In the genomic region with DNA sequence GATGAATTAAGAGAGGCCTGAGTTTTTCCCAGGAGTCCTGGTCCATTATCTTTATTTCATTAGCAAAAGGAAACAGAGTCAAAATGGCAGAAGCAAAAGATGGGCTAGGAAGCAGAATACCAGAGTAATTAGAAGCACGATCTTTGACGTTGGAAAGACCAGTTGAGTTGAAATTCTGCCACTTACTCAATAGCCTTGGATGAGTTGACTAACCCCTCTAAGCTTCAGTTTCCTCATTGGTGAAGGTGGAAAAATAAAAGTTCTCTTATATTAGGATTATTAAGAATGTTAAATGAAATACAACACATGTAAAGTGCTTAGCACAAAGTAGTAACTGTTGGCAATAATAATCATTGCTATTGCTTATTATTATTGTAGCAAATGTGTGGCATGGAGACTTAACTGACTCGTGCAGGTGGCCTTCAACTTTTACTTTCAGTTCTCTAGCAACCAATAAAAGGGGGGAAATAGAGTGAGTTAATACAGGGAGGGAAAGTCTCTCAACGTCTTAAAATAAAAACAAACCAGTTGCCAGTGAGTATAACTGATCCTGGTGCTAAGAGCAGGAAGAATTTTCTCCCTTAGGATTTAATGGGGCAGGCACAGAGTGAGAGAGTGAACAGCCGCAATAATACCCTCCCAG, we compare ENCODE assay signal across 8 cellular contexts. TPM values are rescaled to one million over a fixed set of nuclear protein-coding genes. Genes with fewer than 3 reads are reported as not detected.
DNase-seq lines count a peak whose midpoint lies in the region; ATAC-seq, FAIRE-seq and TF ChIP-seq lines count a peak whose summit lies in the region.
"Not testable (repeated sequence)": the region's sequence is repeated elsewhere in the genome, so short reads cannot be mapped to it uniquely, and the experiment has no call there.

No MANE protein-coding gene starts in this region.

- TF ChIP-seq POLR2A in GM12878 (IDR thresholded peaks at IDR 0.05; ENCODE audit: low read depth, low read length): not testable (repeated sequence)

- in situ Hi-C loops in GM12878 (cut with MboI): not testable (repeated sequence)

- not testable (repeated sequence) for H3F3A ChIP-seq in Loucy (ENCODE audit: low read depth)

- not testable (repeated sequence) for TF ChIP-seq CTCF in CD4-positive, alpha-beta T cell (IDR thresholded peaks at IDR 0.05); Loucy (conservative IDR thresholded peaks at IDR 0.05; ENCODE audit: low read length); GM12878 (IDR thresholded peaks at IDR 0.05 in 2 of 3, conservative IDR thresholded peaks at IDR 0.05 in 1 of 3; ENCODE audit: control insufficient read depth in 2 of 3, extremely low read depth in 1 of 3, insufficient read depth in 1 of 3, low read depth in 3 of 3, low read length in 3 of 3); osteoblast (IDR thresholded peaks at IDR 0.05; ENCODE audit: extremely low read depth, low read depth, low read length)

- intact Hi-C loops in CD4-positive, alpha-beta T cell (cut with DNase I, micrococcal nuclease): loop anchor here in 1 of 2 experiments (5.0 kb wide), 1 partner anchor 49 kb away; a partner anchor contains a TSS
- intact Hi-C loops in activated CD4-positive, alpha-beta T cell treated with anti-CD3 and anti-CD28 coated beads for 36 hours (cut with DNase I, micrococcal nuclease); GM12878 (cut with micrococcal nuclease; ENCODE audit: unreplicated experiment): not testable (repeated sequence)

- H3K27ac Mint-ChIP-seq in CD4-positive, alpha-beta T cell; activated CD4-positive, alpha-beta T cell treated with anti-CD3 and anti-CD28 coated beads for 36 hours: not testable (repeated sequence)

- BruUV-seq in GM12878 (replicated peaks; lab: Mats Ljungman, UMichigan): not testable (repeated sequence)

- not testable (repeated sequence) for ATAC-seq in CD4-positive, alpha-beta T cell (ENCODE audit: poor library complexity)
- peak; percentile 67 for ATAC-seq in GM19023 (IDR thresholded peaks at IDR 0.05; ENCODE audit: unreplicated experiment)
- ATAC-seq in GM21717 (IDR thresholded peaks at IDR 0.05; ENCODE audit: unreplicated experiment): peak; percentile 67
- ATAC-seq in HG03060 (IDR thresholded peaks at IDR 0.05; ENCODE audit: low read depth, unreplicated experiment): peak; percentile 65
- ATAC-seq in activated CD4-positive, alpha-beta T cell treated with anti-CD3 and anti-CD28 coated beads for 36 hours: peak; percentile 33
- peak; percentile 78 for ATAC-seq in GM12878

- not testable (repeated sequence) for H3K9me2 ChIP-seq in Loucy (replicated peaks; ENCODE audit: low read depth, low read length)

- H3K36me3 Mint-ChIP-seq in CD4-positive, alpha-beta T cell (ENCODE audit: low read depth); activated CD4-positive, alpha-beta T cell treated with anti-CD3 and anti-CD28 coated beads for 36 hours (ENCODE audit: low read depth): not testable (repeated sequence)

- H3K4me3 ChIP-seq in Loucy (ENCODE audit: low read length, poor library complexity, severe bottlenecking) (peak overlapping the region; percentile 51), GM12878 (peak overlapping the region; percentile 17; the same call in 1 of the 2 replicates)
- H3K4me3 ChIP-seq in osteoblast (ENCODE audit: insufficient read depth, low read length): not testable (repeated sequence)

- POLR2A ChIA-PET in CD4-positive, alpha-beta T cell (lab: Charles Lee); activated CD4-positive, alpha-beta T cell treated with anti-CD3 and anti-CD28 coated beads for 36 hours (lab: Charles Lee); GM12878 (lab: Charles Lee): not testable (repeated sequence)

- H4K20me1 ChIP-seq in Loucy (ENCODE audit: insufficient read depth, low read length, poor library complexity, severe bottlenecking); GM12878 (ENCODE audit: control insufficient read depth, insufficient read depth); osteoblast (ENCODE audit: insufficient read depth, low read length): not testable (repeated sequence)

- 48% methylated on average over 5 of the region's 5 CpGs for WGBS in GM12878 (ENCODE audit: insufficient coverage, insufficient replicate concordance, low lambda C conversion rate, missing lambda C conversion rate)

- CTCF ChIA-PET in CD4-positive, alpha-beta T cell (lab: Charles Lee): not testable (repeated sequence)
- CTCF ChIA-PET in activated CD4-positive, alpha-beta T cell treated with anti-CD3 and anti-CD28 coated beads for 36 hours (lab: Charles Lee): interaction anchor here (0.5 kb wide), 1 partner anchor 40 kb away, joined by 3 read pairs; no protein-coding TSS in a partner anchor
- CTCF ChIA-PET in GM12878 (lab: Yijun Ruan, JAX): interaction anchor here (0.6 to 1.1 kb wide), 2 partner anchors 39 to 69 kb away, joined by 3 to 4 read pairs; no protein-coding TSS in a partner anchor

- peak; percentile 97 for FAIRE-seq in GM12878 (lab: Jason Lieb, UNC)

- H3K36me3 ChIP-seq in Loucy (ENCODE audit: insufficient read depth, low read length); GM12878 (ENCODE audit: control insufficient read depth in 2 of 2, insufficient read depth in 2 of 2, low read length in 1 of 2); osteoblast (ENCODE audit: insufficient read depth, low read length): not testable (repeated sequence)

- peaks cover 13% of the 10 kb centered on the region for H3K4me1 Mint-ChIP-seq in CD4-positive, alpha-beta T cell (ENCODE audit: low read depth)
- peaks cover 14% of the 10 kb centered on the region for H3K4me1 Mint-ChIP-seq in activated CD4-positive, alpha-beta T cell treated with anti-CD3 and anti-CD28 coated beads for 36 hours

- not testable (repeated sequence) for TF ChIP-seq EP300 in GM12878 (IDR thresholded peaks at IDR 0.05; ENCODE audit: borderline replicate concordance in 1 of 2, control insufficient read depth in 1 of 2, low read depth in 2 of 2, low read length in 2 of 2)

- H3K79me2 ChIP-seq in Loucy (ENCODE audit: insufficient read depth, low read length); GM12878 (ENCODE audit: control insufficient read depth, insufficient read depth, low read length); osteoblast (ENCODE audit: insufficient read depth, low read length): not testable (repeated sequence)

- RAD21 ChIA-PET in GM12878 (lab: Charles Lee; ENCODE audit: unreplicated experiment): not testable (repeated sequence)

- not testable (repeated sequence) for H3K27me3 Mint-ChIP-seq in CD4-positive, alpha-beta T cell; activated CD4-positive, alpha-beta T cell treated with anti-CD3 and anti-CD28 coated beads for 36 hours

- not testable (repeated sequence) for DNase-seq in CD4-positive, alpha-beta T cell; activated CD4-positive, alpha-beta T cell treated with anti-CD3 and anti-CD28 coated beads for 36 hours; GM12878 (ENCODE audit: low read depth, low spot score); osteoblast (ENCODE audit: insufficient read length, low spot score, missing footprints)

- not testable (repeated sequence) for H3K9me3 ChIP-seq in CD4-positive, alpha-beta T cell (ENCODE audit: control insufficient read depth, low read length); Loucy (ENCODE audit: insufficient read depth, low read depth, low read length); GM12878 (replicated peaks; ENCODE audit: control insufficient read depth, insufficient read depth, low read length); osteoblast (ENCODE audit: low read depth, low read length)

- H3K9me3 Mint-ChIP-seq in CD4-positive, alpha-beta T cell; activated CD4-positive, alpha-beta T cell treated with anti-CD3 and anti-CD28 coated beads for 36 hours (ENCODE audit: low read depth): not testable (repeated sequence)

- SMC1A ChIA-PET in GM12878 (lab: Charles Lee; ENCODE audit: uncharacterized antibody, unreplicated experiment): interaction anchor here (1.5 kb wide), 1 partner anchor 65 kb away, joined by 3 read pairs; no protein-coding TSS in a partner anchor

- peak overlapping the region; percentile 52 for H3K4me3 Mint-ChIP-seq in CD4-positive, alpha-beta T cell
- H3K4me3 Mint-ChIP-seq in activated CD4-positive, alpha-beta T cell treated with anti-CD3 and anti-CD28 coated beads for 36 hours: peak overlapping the region; percentile 40

- peaks cover 13% of the 10 kb centered on the region for H3K4me1 ChIP-seq in Loucy (ENCODE audit: insufficient read depth, low read length, poor library complexity, severe bottlenecking)
- not testable (repeated sequence) for H3K4me1 ChIP-seq in GM12878 (ENCODE audit: control insufficient read depth, insufficient read depth, low read length); osteoblast (ENCODE audit: insufficient read depth, low read length)

- not testable (repeated sequence) for H3K27ac ChIP-seq in CD4-positive, alpha-beta T cell (ENCODE audit: low read depth, low read length); osteoblast (ENCODE audit: low read depth, low read length)
- peak overlapping the region; percentile 37; the same call in 1 of the 2 replicates for H3K27ac ChIP-seq in GM12878 (ENCODE audit: control insufficient read depth, insufficient read depth)

- H2AFZ ChIP-seq in Loucy (ENCODE audit: low read length) (peak overlapping the region; percentile 93), GM12878 (ENCODE audit: control insufficient read depth, low read depth, low read length) (peak overlapping the region; percentile 78), osteoblast (ENCODE audit: low read length) (peak overlapping the region; percentile 22)

- H3K9ac ChIP-seq in Loucy (ENCODE audit: low read depth, low read length, poor library complexity, severe bottlenecking): peak overlapping the region; percentile 21
- not testable (repeated sequence) for H3K9ac ChIP-seq in GM12878 (ENCODE audit: control insufficient read depth, insufficient read depth, low read length)

- not testable (repeated sequence) for H3K27me3 ChIP-seq in CD4-positive, alpha-beta T cell (ENCODE audit: control insufficient read depth, insufficient read depth, low read length); Loucy (ENCODE audit: insufficient read depth, low read length, poor library complexity, severe bottlenecking); GM12878 (replicated peaks in 1 of 2; ENCODE audit: control insufficient read depth in 2 of 2, insufficient read depth in 2 of 2, low read length in 1 of 2); osteoblast (ENCODE audit: insufficient read depth, low read length)

- H3K4me2 ChIP-seq in Loucy (ENCODE audit: low read depth, low read length, poor library complexity, severe bottlenecking) (peak overlapping the region; percentile 59), GM12878 (ENCODE audit: control insufficient read depth, insufficient read depth) (peak overlapping the region; percentile 69), osteoblast (ENCODE audit: insufficient read depth, low read length) (peak overlapping the region; percentile 45)

- not testable (repeated sequence) for TF ChIP-seq RAD21 in GM12878 (IDR thresholded peaks at IDR 0.05; ENCODE audit: insufficient read depth, low read depth, low read length)

RNA-seq across cellular contexts. Expression of a gene that starts 50.8 kb away (rescaled TPM):
- 10 to 100 TPM; 21.3 to 22.5 TPM for total RNA-seq in CD4-positive, alpha-beta T cell
- total RNA-seq in activated CD4-positive, alpha-beta T cell treated with anti-CD3 and anti-CD28 coated beads for 36 hours: 10 to 100 TPM; 10.6 to 14.8 TPM
- 22.7 and 25.2 TPM in 2 replicates for total RNA-seq in GM12878 (2013; cell fraction: nucleolus; rRNA removed)
- total RNA-seq in GM12878 (2014; rRNA removed) (11.0 and 13.5 TPM in 2 replicates), GM12878 (2014; rRNA removed; fragmentation: Illumina TruSeq; extraction: Trizol) (14.3 and 14.4 TPM in 2 replicates), GM12878 (2021) (12.0 and 12.9 TPM in 2 replicates), osteoblast (23.2 and 25.3 TPM in 2 replicates)
- polyA plus RNA-seq in GM12878 (2011; ENCODE audit: low read depth): 3.9 TPM
- polyA plus RNA-seq in GM12878 (2011; rRNA removed) (22.3 and 33.4 TPM in 2 replicates), GM12878 (2014; fragmentation: Illumina TruSeq; extraction: Trizol) (12.8 and 18.1 TPM in 2 replicates), GM12878 (2014; fragmentation: Nextera tagmentation; extraction: Ambion mirVana) (1 to 10 TPM; 2.4 to 3.6 TPM), GM12878 (2014; rRNA removed) (7.4 and 9.5 TPM in 2 replicates), GM12878 (2016; fragmentation: Nextera tagmentation; extraction: Ambion mirVana) (10 to 100 TPM; 15.4 to 17.8 TPM)
- polyA plus RNA-seq in GM12878 (2011; cell fraction: cytosol; rRNA removed): 8.1 and 9.3 TPM in 2 replicates
- polyA plus RNA-seq in GM12878 (2011; cell fraction: nucleus; rRNA removed): 10.0 and 11.7 TPM in 2 replicates
- polyA plus RNA-seq in GM12878 (2012): 6.6 and 11.3 TPM in 2 replicates
- 10.5 and 11.4 TPM in 2 replicates for polyA minus RNA-seq in GM12878 (2011; rRNA and poly(A)+ RNA removed)
- 6.4 and 6.9 TPM in 2 replicates for polyA minus RNA-seq in GM12878 (2011; cell fraction: cytosol; rRNA and poly(A)+ RNA removed)
- polyA minus RNA-seq in GM12878 (2011; cell fraction: nucleus; rRNA and poly(A)+ RNA removed): 7.0 and 10.4 TPM in 2 replicates

Comparison
In these comparisons a context has a peak if more than half of its experiments do, and no peak if none do; other contexts are left out.
1. H2AFZ ChIP-seq: peak in every context shown above with its lines; median percentile 93 in Loucy; 78 in GM12878; 22 in osteoblast.